Comparison of ENCODE assay signal across 2 cellular contexts in genomic region chr2:174512345-174512744, GRCh38.
TF ChIP-seq lines count a peak whose summit lies in the region.

No MANE protein-coding gene starts in this region.

TF ChIP-seq in liver, 16 proteins besides CTCF, POLR2A, EP300 and RAD21:
- no peak for TF ChIP-seq REST (IDR thresholded peaks at IDR 0.05)
- TF ChIP-seq SP1 (IDR thresholded peaks at IDR 0.05), result no peak
- TF ChIP-seq EGR1 (IDR thresholded peaks at IDR 0.05; ENCODE audit: low read depth in 2 of 2), result no peak
- TF ChIP-seq YY1 (IDR thresholded peaks at IDR 0.05), result no peak
- TF ChIP-seq FOXA2 (IDR thresholded peaks at IDR 0.05), result no peak
- TF ChIP-seq GABPA (IDR thresholded peaks at IDR 0.05 in 1 of 2, conservative IDR thresholded peaks at IDR 0.05 in 1 of 2), result no peak
- no peak for TF ChIP-seq FOXA1 (IDR thresholded peaks at IDR 0.05)
- TF ChIP-seq NR2F2 (IDR thresholded peaks at IDR 0.05), result no peak
- TF ChIP-seq JUND (IDR thresholded peaks at IDR 0.05), result no peak
- TF ChIP-seq TAF1 (conservative IDR thresholded peaks at IDR 0.05), result no peak
TF ChIP-seq in liver: peak in this region for 0.

TF ChIP-seq in HepG2, 621 proteins besides CTCF, POLR2A, EP300 and RAD21:
- TF ChIP-seq CENPX (CRISPR knock-in tag; IDR thresholded peaks at IDR 0.05) (no peak), GMEB2 (CRISPR knock-in tag; IDR thresholded peaks at IDR 0.05; ENCODE audit: low read depth) (no peak), BATF2 (CRISPR knock-in tag; IDR thresholded peaks at IDR 0.05) (no peak), MTERF4 (CRISPR knock-in tag; IDR thresholded peaks at IDR 0.05) (no peak), ZNF510 (CRISPR knock-in tag; IDR thresholded peaks at IDR 0.05; ENCODE audit: low read depth) (no peak), ZSCAN9 (CRISPR knock-in tag; IDR thresholded peaks at IDR 0.05; ENCODE audit: borderline replicate concordance) (no peak), NR1H2 (CRISPR knock-in tag; IDR thresholded peaks at IDR 0.05; ENCODE audit: borderline replicate concordance, low read depth) (no peak), MLX (CRISPR knock-in tag; IDR thresholded peaks at IDR 0.05) (no peak), PLRG1 (conservative IDR thresholded peaks at IDR 0.05) (no peak), ZNF260 (CRISPR knock-in tag; IDR thresholded peaks at IDR 0.05; ENCODE audit: borderline replicate concordance, low read depth) (no peak), CEBPZ (IDR thresholded peaks at IDR 0.05; ENCODE audit: low read length) (no peak), ZBTB25 (CRISPR knock-in tag; IDR thresholded peaks at IDR 0.05) (no peak), GPBP1L1 (CRISPR knock-in tag; IDR thresholded peaks at IDR 0.05) (no peak), POLR2AphosphoS5 (IDR thresholded peaks at IDR 0.05; ENCODE audit: low read depth, low read length) (no peak), SIX1 (CRISPR knock-in tag; IDR thresholded peaks at IDR 0.05; ENCODE audit: borderline replicate concordance) (no peak), BCLAF1 (IDR thresholded peaks at IDR 0.05) (no peak)
